Comparison of ENCODE assay signal across 13 cellular contexts in the genomic region with DNA sequence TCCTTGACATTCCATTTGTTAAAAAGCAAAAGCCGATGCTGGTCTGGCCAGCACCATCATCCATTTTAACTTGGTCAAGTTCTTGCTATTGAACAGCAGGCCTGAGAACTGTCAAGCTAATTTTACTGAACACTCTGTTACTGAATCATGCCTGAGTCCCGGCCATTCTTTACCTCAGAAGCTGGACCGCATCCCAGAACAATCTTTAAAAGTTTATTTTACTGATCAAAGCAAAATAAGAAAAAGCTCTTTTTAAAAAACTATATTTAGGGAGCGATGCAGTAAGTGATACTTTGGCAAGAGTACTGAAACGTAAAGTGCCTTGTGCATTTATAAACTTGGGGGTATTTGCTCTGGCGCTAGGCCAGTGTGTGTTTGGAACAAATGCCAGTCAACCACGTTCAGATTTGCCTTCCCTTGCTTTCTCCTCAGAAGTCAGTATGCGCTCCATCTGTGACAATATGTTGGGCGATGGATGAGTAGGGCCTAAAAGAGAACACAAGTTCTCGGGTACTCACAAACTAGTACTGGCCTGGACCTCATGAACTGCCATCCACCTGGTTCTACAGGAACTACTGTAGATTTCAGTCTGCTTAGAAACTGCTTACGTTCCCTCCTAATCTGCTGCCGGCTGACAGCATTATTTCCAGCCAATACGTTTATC.
DNase-seq lines count a peak whose midpoint lies in the region; ATAC-seq and TF ChIP-seq lines count a peak whose summit lies in the region.
"Had no signal": no experiment of that assay in that cellular context is flagged by ENCODE, and none has a peak within 500 bp of the region (broad histone marks: within the 10 kb centered on the region; RNA-seq: fewer than 3 reads in every experiment).

No MANE protein-coding gene starts in this region.

- H3K9me3 Mint-ChIP-seq in T-helper 2 cell treated with Interferon-gamma antibody and Interleukin-4, amounts not matched to agents 5 μg/mL and 100 μg/mL, for 36 hours = no peaks in the 10 kb centered on the region
- H3K9me3 Mint-ChIP-seq: activated T-cell treated with anti-CD3 and anti-CD28 coated beads, Interleukin-2, amount 50 U/mL, for 24 hours had no signal

- H3K27me3 ChIP-seq in esophagus squamous epithelium (no peaks in the 10 kb centered on the region), muscle layer of duodenum (ENCODE audit: low read depth, low read length) (no peaks in the 10 kb centered on the region)
- H3K27me3 ChIP-seq: BLaER1 treated with 17β-estradiol and CSF1 and Interleukin-3, amounts not matched to agents 10 nM and 100 nM had no signal

- H3K36me3 ChIP-seq in esophagus squamous epithelium (no peaks in the 10 kb centered on the region), muscle layer of duodenum (ENCODE audit: control insufficient read depth in 1 of 2, insufficient read depth in 2 of 2, low read length in 2 of 2) (no peaks in the 10 kb centered on the region)

- no peak for TF ChIP-seq POLR2A in esophagus squamous epithelium (IDR thresholded peaks at IDR 0.05)

- 21 to 40% methylated on average over 13 of the region's 13 CpGs for WGBS in esophagus squamous epithelium, 2 donors

- H3K4me1 ChIP-seq in esophagus squamous epithelium = peaks cover 4 to 91% (median 26%) of the 10 kb centered on the region in 3 donors
- peaks cover 0 to 54% of the 10 kb centered on the region in 2 donors for H3K4me1 ChIP-seq in muscle layer of duodenum (ENCODE audit: control insufficient read depth in 1 of 2, insufficient read depth in 2 of 2, low read length in 2 of 2)
- H3K4me1 ChIP-seq: BLaER1 treated with 17β-estradiol and CSF1 and Interleukin-3, amounts not matched to agents 10 nM and 100 nM had no signal

- no peak overlapping the region for H3K4me3 Mint-ChIP-seq in T-helper 2 cell treated with Interferon-gamma antibody and Interleukin-4, amounts not matched to agents 5 μg/mL and 100 μg/mL, for 36 hours
- H3K4me3 Mint-ChIP-seq: activated T-cell treated with anti-CD3 and anti-CD28 coated beads, Interleukin-2, amount 50 U/mL, for 24 hours had no signal

- no peaks in the 10 kb centered on the region for H3K36me3 Mint-ChIP-seq in T-helper 2 cell treated with Interferon-gamma antibody and Interleukin-4, amounts not matched to agents 5 μg/mL and 100 μg/mL, for 36 hours (ENCODE audit: low read depth)

- intact Hi-C loops in esophagus squamous epithelium (cut with DNase I) = no loop called here

- no peak overlapping the region for H3K4me3 ChIP-seq in esophagus squamous epithelium
- peak overlapping the region in 1 of 2 donors; percentile 23 for H3K4me3 ChIP-seq in muscle layer of duodenum (ENCODE audit: low read depth in 1 of 2, low read length in 2 of 2)
- H3K4me3 ChIP-seq: BLaER1 treated with 17β-estradiol and CSF1 and Interleukin-3, amounts not matched to agents 10 nM and 100 nM had no signal

- no peak for TF ChIP-seq CTCF in esophagus squamous epithelium (IDR thresholded peaks at IDR 0.05)

- H3K9me3 ChIP-seq in esophagus squamous epithelium (no peaks in the 10 kb centered on the region), muscle layer of duodenum (ENCODE audit: control insufficient read depth in 1 of 2, low read length in 2 of 2) (no peaks in the 10 kb centered on the region)
- H3K9me3 ChIP-seq: BLaER1 treated with 17β-estradiol and CSF1 and Interleukin-3, amounts not matched to agents 10 nM and 100 nM had no signal

- no peak for ATAC-seq in GM18909 (IDR thresholded peaks at IDR 0.05; ENCODE audit: poor library complexity, unreplicated experiment)

- DNase-seq in AG08396 (ENCODE audit: low spot score) = peak; percentile 57
- DNase-seq in NCI-H1694 treated with DMSO at 0.1 percent for 48 hours (lab: John Stamatoyannopoulos, UW) = peak; percentile 61
- no peak for DNase-seq in esophagus squamous epithelium (lab: John Stamatoyannopoulos, UW)
- DNase-seq in T-helper 2 cell treated with Interferon-gamma antibody and Interleukin-4, amounts not matched to agents 5 μg/mL and 100 μg/mL, for 36 hours (ENCODE audit: low spot score) = no peak
- no peak for DNase-seq in effector CD4-positive, alpha-beta T cell
- no peak for DNase-seq in T1000 (lab: John Stamatoyannopoulos, UW)
- DNase-seq: activated T-cell treated with anti-CD3 and anti-CD28 coated beads, Interleukin-2, amount 50 U/mL, for 24 hours; GOT3; midbrain; stimulated activated CD4-positive, alpha-beta T cell treated with anti-CD3 and anti-CD28 coated beads, Interleukin-4, amount 100 ng/mL, for 1 hour had no signal

- H3K27me3 Mint-ChIP-seq in T-helper 2 cell treated with Interferon-gamma antibody and Interleukin-4, amounts not matched to agents 5 μg/mL and 100 μg/mL, for 36 hours (ENCODE audit: low read depth) = no peaks in the 10 kb centered on the region
- H3K27me3 Mint-ChIP-seq: activated T-cell treated with anti-CD3 and anti-CD28 coated beads, Interleukin-2, amount 50 U/mL, for 24 hours had no signal

- H3K27ac ChIP-seq in esophagus squamous epithelium (peak overlapping the region; percentile 49 to 80 (median 69)), muscle layer of duodenum (ENCODE audit: low read length) (peak overlapping the region; percentile 57)
- H3K27ac ChIP-seq: BLaER1 treated with 17β-estradiol and CSF1 and Interleukin-3, amounts not matched to agents 10 nM and 100 nM had no signal

- H3K4me1 Mint-ChIP-seq in T-helper 2 cell treated with Interferon-gamma antibody and Interleukin-4, amounts not matched to agents 5 μg/mL and 100 μg/mL, for 36 hours (ENCODE audit: low read depth) = no peaks in the 10 kb centered on the region

- no peak overlapping the region for H3K27ac Mint-ChIP-seq in T-helper 2 cell treated with Interferon-gamma antibody and Interleukin-4, amounts not matched to agents 5 μg/mL and 100 μg/mL, for 36 hours
- H3K27ac Mint-ChIP-seq: activated T-cell treated with anti-CD3 and anti-CD28 coated beads, Interleukin-2, amount 50 U/mL, for 24 hours had no signal

Comparison
In these comparisons a context has a peak if more than half of its experiments do, and no peak if none do; other contexts are left out.
1. DNase-seq: peak in AG08396 (single experiment) and NCI-H1694 treated with DMSO at 0.1 percent for 48 hours (single experiment); none in esophagus squamous epithelium (single experiment), T-helper 2 cell treated with Interferon-gamma antibody and Interleukin-4, amounts not matched to agents 5 μg/mL and 100 μg/mL, for 36 hours (single experiment), effector CD4-positive, alpha-beta T cell (single experiment) and T1000 (single experiment).